10 cellular contexts compared by ENCODE assay signal in genomic region chr1:11286735-11287410, GRCh38. TPM values are rescaled to one million over a fixed set of nuclear protein-coding genes. Genes with fewer than 3 reads are reported as not detected.
DNase-seq lines count a peak whose midpoint lies in the region; ATAC-seq and TF ChIP-seq lines count a peak whose summit lies in the region.
"Had no signal": no experiment of that assay in that cellular context is flagged by ENCODE, and none has a peak within 500 bp of the region (broad histone marks: within the 10 kb centered on the region; RNA-seq: fewer than 3 reads in every experiment).

No MANE protein-coding gene starts in this region.

- no peaks in the 10 kb centered on the region for H3K79me2 ChIP-seq in mesendoderm (ENCODE audit: control insufficient read depth, insufficient read depth, low read length)

- no peak overlapping the region for H3K23ac ChIP-seq in mesendoderm (ENCODE audit: low read length)

- TF ChIP-seq CTCF in upper lobe of left lung (IDR thresholded peaks at IDR 0.05), result no peak

- no peak overlapping the region for H2BK120ac ChIP-seq in mesendoderm (ENCODE audit: low read depth, low read length)

- no peaks in the 10 kb centered on the region for H3K27me3 Mint-ChIP-seq in CD4-positive, CD25-positive, alpha-beta regulatory T cell

- H2AK5ac ChIP-seq in mesendoderm (ENCODE audit: low read length), result no peak overlapping the region

- WGBS in ectodermal cell, 2 experiments, result 49 to 50% methylated on average over 3 of the region's 3 CpGs
- no CpG with 5 or more reads among the region's 3 CpGs for WGBS in mesendoderm (ENCODE audit: extremely low coverage, insufficient coverage, low lambda C conversion rate)
- 88 to 93% methylated on average over 3 of the region's 3 CpGs for WGBS in upper lobe of left lung, 2 donors

- no peak overlapping the region for H3K4ac ChIP-seq in mesendoderm (ENCODE audit: low read depth, low read length)

- peaks cover 43% of the 10 kb centered on the region for H3K36me3 Mint-ChIP-seq in CD4-positive, CD25-positive, alpha-beta regulatory T cell

- H3K9ac ChIP-seq in HUES6 (ENCODE audit: low read length) (peak overlapping the region; percentile 8), mesendoderm (ENCODE audit: low read length) (no peak overlapping the region)

- H3K18ac ChIP-seq in mesendoderm (ENCODE audit: low read length), result no peak overlapping the region

- intact Hi-C loops in Right ventricle myocardium inferior (cut with DNase I), result no loop called here

- no peak for TF ChIP-seq EP300 in upper lobe of left lung (IDR thresholded peaks at IDR 0.05)

- no peak overlapping the region for H2BK5ac ChIP-seq in mesendoderm (ENCODE audit: low read length)

- peaks cover 47% of the 10 kb centered on the region for H3K4me1 ChIP-seq in CD4-positive, CD25-positive, alpha-beta regulatory T cell (ENCODE audit: control insufficient read depth, insufficient read depth, low read length, poor library complexity, severe bottlenecking)
- H3K4me1 ChIP-seq in HUES6 (ENCODE audit: control insufficient read depth, insufficient read depth, low read length), result peaks cover 22% of the 10 kb centered on the region
- H3K4me1 ChIP-seq in ectodermal cell (ENCODE audit: control insufficient read depth, insufficient read depth, low read length), result peaks cover 28% of the 10 kb centered on the region
- H3K4me1 ChIP-seq in mesendoderm (ENCODE audit: control insufficient read depth, low read depth, low read length), result peaks cover 4% of the 10 kb centered on the region
- H3K4me1 ChIP-seq in upper lobe of left lung, result peaks cover 7 to 15% (median 9%) of the 10 kb centered on the region in 4 donors

- H3K4me3 ChIP-seq in CD4-positive, CD25-positive, alpha-beta regulatory T cell (ENCODE audit: low read depth, low read length), result no peak overlapping the region
- H3K4me3 ChIP-seq in HUES6 (ENCODE audit: low read depth, low read length) (peak overlapping the region; percentile 3; the same call in 1 of the 2 replicates), ectodermal cell (ENCODE audit: insufficient read depth, low read depth, low read length) (peak overlapping the region; percentile 8), mesendoderm (ENCODE audit: low read length) (no peak overlapping the region), upper lobe of left lung (no peak overlapping the region)

- H3K9me3 ChIP-seq in CD4-positive, CD25-positive, alpha-beta regulatory T cell (ENCODE audit: control insufficient read depth in 2 of 2, low read length in 2 of 2), result no peaks in the 10 kb centered on the region
- H3K9me3 ChIP-seq in HUES6 (ENCODE audit: control insufficient read depth, insufficient read depth, low read depth, low read length), result no peaks in the 10 kb centered on the region
- no peaks in the 10 kb centered on the region for H3K9me3 ChIP-seq in ectodermal cell (ENCODE audit: control insufficient read depth, low read length)
- H3K9me3 ChIP-seq in upper lobe of left lung, result no peaks in the 10 kb centered on the region

- no peak overlapping the region for H3K27ac ChIP-seq in CD4-positive, CD25-positive, alpha-beta regulatory T cell (ENCODE audit: insufficient read depth, low read length, poor library complexity, severe bottlenecking)
- H3K27ac ChIP-seq in HUES6 (ENCODE audit: low read depth, low read length), result no peak overlapping the region
- peak overlapping the region; percentile 64 for H3K27ac ChIP-seq in ectodermal cell (ENCODE audit: insufficient read depth, low read depth, low read length, poor library complexity, severe bottlenecking)
- peak overlapping the region; percentile 23 for H3K27ac ChIP-seq in mesendoderm (ENCODE audit: low read depth, low read length)
- no peak overlapping the region for H3K27ac ChIP-seq in upper lobe of left lung

- no peak for TF ChIP-seq POLR2A in upper lobe of left lung (IDR thresholded peaks at IDR 0.05)

- H3K4me3 Mint-ChIP-seq in CD4-positive, CD25-positive, alpha-beta regulatory T cell, result peak overlapping the region in 2 of 4 donors; percentile 24 to 45
- H3K4me3 Mint-ChIP-seq: activated T-helper 1 cell treated with anti-CD3 and anti-CD28 coated beads, Interleukin-12 subunit alpha, Interleukin-12 subunit beta, Interleukin-2, Interleukin-4 antibody, amounts not matched to agents 30 ng/mL and 10 ng/mL and 1 ng/mL, durations not matched to agents 14 hours and 24 hours and 36 hours had no signal

- no peak overlapping the region for H4K5ac ChIP-seq in mesendoderm (ENCODE audit: low read length)

- peaks cover 10 to 74% (median 46%) of the 10 kb centered on the region in 4 donors for H3K4me1 Mint-ChIP-seq in CD4-positive, CD25-positive, alpha-beta regulatory T cell

- ATAC-seq in CD4-positive, CD25-positive, alpha-beta regulatory T cell (ENCODE audit: low read depth in 2 of 2), result no peak
- ATAC-seq in Right ventricle myocardium inferior, result no peak
- ATAC-seq in GM18858 (IDR thresholded peaks at IDR 0.05; ENCODE audit: unreplicated experiment), result no peak
- ATAC-seq in upper lobe of left lung (ENCODE audit: low FRiP score in 2 of 2), result no peak

- no peaks in the 10 kb centered on the region for H3K9me3 Mint-ChIP-seq in CD4-positive, CD25-positive, alpha-beta regulatory T cell
- H3K9me3 Mint-ChIP-seq: activated T-helper 1 cell treated with anti-CD3 and anti-CD28 coated beads, Interleukin-12 subunit alpha, Interleukin-12 subunit beta, Interleukin-2, Interleukin-4 antibody, amounts not matched to agents 30 ng/mL and 10 ng/mL and 1 ng/mL, durations not matched to agents 14 hours and 24 hours and 36 hours had no signal

- no peak overlapping the region for H3K56ac ChIP-seq in mesendoderm (ENCODE audit: low read length)

- H3K4me2 ChIP-seq in mesendoderm (ENCODE audit: low read length), result no peak overlapping the region

- H2BK15ac ChIP-seq in mesendoderm (replicated peaks; ENCODE audit: low read depth), result no peak overlapping the region

- no peaks in the 10 kb centered on the region for H3K27me3 ChIP-seq in CD4-positive, CD25-positive, alpha-beta regulatory T cell (ENCODE audit: control insufficient read depth, insufficient read depth, low read length)
- H3K27me3 ChIP-seq in HUES6 (ENCODE audit: control insufficient read depth, insufficient read depth, low read length) (no peaks in the 10 kb centered on the region), ectodermal cell (ENCODE audit: control insufficient read depth, insufficient read depth, low read length, poor library complexity, severe bottlenecking) (no peaks in the 10 kb centered on the region), mesendoderm (ENCODE audit: insufficient read depth, low read length, poor library complexity) (no peaks in the 10 kb centered on the region), upper lobe of left lung (no peaks in the 10 kb centered on the region)

- peak overlapping the region; percentile 95 to 97 (median 96) for H3K27ac Mint-ChIP-seq in CD4-positive, CD25-positive, alpha-beta regulatory T cell
- H3K27ac Mint-ChIP-seq: activated T-helper 1 cell treated with anti-CD3 and anti-CD28 coated beads, Interleukin-12 subunit alpha, Interleukin-12 subunit beta, Interleukin-2, Interleukin-4 antibody, amounts not matched to agents 30 ng/mL and 10 ng/mL and 1 ng/mL, durations not matched to agents 14 hours and 24 hours and 36 hours had no signal

- DNase-seq in CD4-positive, CD25-positive, alpha-beta regulatory T cell, result no peak
- DNase-seq in mesendoderm (peak; percentile 35), Right ventricle myocardium inferior (ENCODE audit: missing footprints) (no peak), upper lobe of left lung (no peak), HK-2 (ENCODE audit: unreplicated experiment) (no peak)
- DNase-seq: NCI-H2029 had no signal

- peaks cover 10% of the 10 kb centered on the region for H3K79me1 ChIP-seq in mesendoderm (ENCODE audit: low read length)

- no peak overlapping the region for H4K8ac ChIP-seq in mesendoderm (ENCODE audit: low read depth, low read length)

- peaks cover 41% of the 10 kb centered on the region for H3K36me3 ChIP-seq in CD4-positive, CD25-positive, alpha-beta regulatory T cell (ENCODE audit: control insufficient read depth, insufficient read depth, low read length)
- H3K36me3 ChIP-seq in HUES6 (ENCODE audit: control insufficient read depth, insufficient read depth, low read length) (peaks cover 16% of the 10 kb centered on the region), ectodermal cell (ENCODE audit: control insufficient read depth, insufficient read depth, low read length) (no peaks in the 10 kb centered on the region), mesendoderm (ENCODE audit: control insufficient read depth, insufficient read depth, low read length) (no peaks in the 10 kb centered on the region), upper lobe of left lung (peaks cover 0 to 48% (median 13%) of the 10 kb centered on the region in 4 donors)

RNA-seq across cellular contexts. Expression of gene UBIAD1, which starts 13.9 kb away (rescaled TPM):
- total RNA-seq in CD4-positive, CD25-positive, alpha-beta regulatory T cell, result 20.9 TPM
- polyA plus RNA-seq in CD4-positive, CD25-positive, alpha-beta regulatory T cell, result 10 to 100 TPM; 28.4 to 43.5 (median 40.3) TPM
- polyA plus RNA-seq in ectodermal cell (2013, experiment 1 of 4), result 18.8 TPM
- polyA plus RNA-seq in ectodermal cell (2013, experiment 2 of 4), result 21.8 TPM
- polyA plus RNA-seq in ectodermal cell (2013, experiment 3 of 4), result 17.5 TPM
- 18.2 TPM for polyA plus RNA-seq in ectodermal cell (2013, experiment 4 of 4)
- 18.3 TPM for polyA plus RNA-seq in mesendoderm (2013, experiment 1 of 2)
- 18.0 TPM for polyA plus RNA-seq in mesendoderm (2013, experiment 2 of 2)
- total RNA-seq in Right ventricle myocardium inferior, result 11.2 TPM
- total RNA-seq in upper lobe of left lung, result 10 to 100 TPM in 5 of 6 donors, 1 to 10 TPM in 1; 5.9 to 20.8 (median 15.7) TPM

RNA-seq across cellular contexts. Expression of gene MTOR, which starts 24.5 kb away (rescaled TPM):
- total RNA-seq in CD4-positive, CD25-positive, alpha-beta regulatory T cell, result 48.2 TPM
- polyA plus RNA-seq in CD4-positive, CD25-positive, alpha-beta regulatory T cell, result 1 to 10 TPM; 3.9 to 6.0 (median 4.6) TPM
- 61.8 TPM for polyA plus RNA-seq in ectodermal cell (2013, experiment 1 of 4)
- polyA plus RNA-seq in ectodermal cell (2013, experiment 2 of 4), result 74.6 TPM
- 45.9 TPM for polyA plus RNA-seq in ectodermal cell (2013, experiment 3 of 4)
- 53.0 TPM for polyA plus RNA-seq in ectodermal cell (2013, experiment 4 of 4)
- polyA plus RNA-seq in mesendoderm (2013, experiment 1 of 2), result 24.6 TPM
- 25.0 TPM for polyA plus RNA-seq in mesendoderm (2013, experiment 2 of 2)
- total RNA-seq in Right ventricle myocardium inferior (28.4 TPM), upper lobe of left lung (10 to 100 TPM; 27.5 to 61.0 (median 33.1) TPM)

Comparison
In these comparisons a context has a peak if more than half of its experiments do, and no peak if none do; other contexts are left out.
1. H3K27ac ChIP-seq: peak in ectodermal cell (single experiment) and mesendoderm (single experiment); none in CD4-positive, CD25-positive, alpha-beta regulatory T cell (single experiment), HUES6 (single experiment) and upper lobe of left lung (0 of 4).
2. H3K4me3 ChIP-seq: peak in HUES6 (single experiment) and ectodermal cell (single experiment); none in CD4-positive, CD25-positive, alpha-beta regulatory T cell (single experiment), mesendoderm (single experiment) and upper lobe of left lung (0 of 4).